Comparison of ENCODE assay signal across 21 cellular contexts in the genomic region with DNA sequence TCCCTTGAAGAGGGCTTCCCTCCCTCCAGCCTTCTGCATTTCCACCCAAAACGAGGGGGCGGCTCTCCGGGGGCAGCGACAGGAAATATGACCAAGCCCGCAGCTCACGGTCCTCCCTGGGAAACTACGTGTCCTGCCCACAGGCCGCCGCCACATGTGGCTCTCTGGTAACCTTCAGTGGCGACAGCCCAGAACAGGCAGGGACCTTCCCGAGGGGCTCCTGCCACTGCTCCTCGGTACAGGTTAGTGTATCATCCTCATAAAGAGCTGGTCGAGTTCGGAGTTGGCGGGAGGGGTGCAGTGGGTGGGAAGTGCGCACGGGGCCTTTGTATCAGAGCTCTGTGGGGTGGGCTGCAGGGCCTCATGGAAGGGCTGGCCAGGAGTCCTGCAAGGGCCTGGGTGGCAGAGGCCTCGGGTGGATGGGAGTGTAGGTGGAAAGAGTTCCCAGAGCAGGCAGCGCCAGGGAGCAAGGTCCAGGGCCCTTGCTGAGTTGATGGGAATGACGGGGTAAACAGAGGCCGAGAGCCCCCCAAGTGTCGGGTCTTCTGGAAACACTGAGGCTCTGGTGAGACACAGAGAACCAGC.
"Had no signal": no experiment of that assay in that cellular context is flagged by ENCODE, and none has a peak within 500 bp of the region (broad histone marks: within the 10 kb centered on the region; RNA-seq: fewer than 3 reads in every experiment).

No MANE protein-coding gene starts in this region.

- DNase-seq: cerebellar nuclear complex; cortex of kidney; effector memory CD8-positive, alpha-beta T cell; erythroblast; esophagus squamous epithelium; foreskin melanocyte; glutamatergic neuron; heart right ventricle; hypothalamus; immature natural killer cell; left ventricle myocardium superior; mesenchymal stem cell; mucosa of descending colon; naive B cell; psoas muscle; right cardiac atrium; sigmoid colon; stimulated activated CD4-positive, alpha-beta T cell treated with anti-CD3 and anti-CD28 coated beads, Interleukin-4, amount 100 ng/mL, for 4 hours; stimulated activated naive B cell treated with anti-CD40 and anti-IgM and Interleukin-4, amounts not matched to agents 10 μg/mL and 1 μg/mL and 100 μg/mL, for 72 hours; stomach; tibial artery had no signal

- H3K4me1 ChIP-seq: esophagus squamous epithelium, psoas muscle, sigmoid colon, stomach, tibial artery had no signal

- H3K9me3 ChIP-seq: esophagus squamous epithelium, heart right ventricle, mucosa of descending colon, psoas muscle, sigmoid colon, stomach, tibial artery had no signal

- ATAC-seq: effector memory CD8-positive, alpha-beta T cell; heart right ventricle; left ventricle myocardium superior; mucosa of descending colon; psoas muscle; right cardiac atrium; stimulated activated naive B cell treated with anti-CD40 and anti-IgM and Interleukin-4, amounts not matched to agents 10 μg/mL and 1 μg/mL and 100 μg/mL, for 72 hours had no signal

- H3K36me3 ChIP-seq: esophagus squamous epithelium, heart right ventricle, sigmoid colon, stomach, tibial artery had no signal

- H3K4me3 ChIP-seq: esophagus squamous epithelium, heart right ventricle, mucosa of descending colon, psoas muscle, sigmoid colon, stomach, tibial artery had no signal

- H3K27ac ChIP-seq: esophagus squamous epithelium, heart right ventricle, psoas muscle, sigmoid colon, stomach, tibial artery had no signal
